ENCODE assay signal across 8 cellular contexts in the genomic region with DNA sequence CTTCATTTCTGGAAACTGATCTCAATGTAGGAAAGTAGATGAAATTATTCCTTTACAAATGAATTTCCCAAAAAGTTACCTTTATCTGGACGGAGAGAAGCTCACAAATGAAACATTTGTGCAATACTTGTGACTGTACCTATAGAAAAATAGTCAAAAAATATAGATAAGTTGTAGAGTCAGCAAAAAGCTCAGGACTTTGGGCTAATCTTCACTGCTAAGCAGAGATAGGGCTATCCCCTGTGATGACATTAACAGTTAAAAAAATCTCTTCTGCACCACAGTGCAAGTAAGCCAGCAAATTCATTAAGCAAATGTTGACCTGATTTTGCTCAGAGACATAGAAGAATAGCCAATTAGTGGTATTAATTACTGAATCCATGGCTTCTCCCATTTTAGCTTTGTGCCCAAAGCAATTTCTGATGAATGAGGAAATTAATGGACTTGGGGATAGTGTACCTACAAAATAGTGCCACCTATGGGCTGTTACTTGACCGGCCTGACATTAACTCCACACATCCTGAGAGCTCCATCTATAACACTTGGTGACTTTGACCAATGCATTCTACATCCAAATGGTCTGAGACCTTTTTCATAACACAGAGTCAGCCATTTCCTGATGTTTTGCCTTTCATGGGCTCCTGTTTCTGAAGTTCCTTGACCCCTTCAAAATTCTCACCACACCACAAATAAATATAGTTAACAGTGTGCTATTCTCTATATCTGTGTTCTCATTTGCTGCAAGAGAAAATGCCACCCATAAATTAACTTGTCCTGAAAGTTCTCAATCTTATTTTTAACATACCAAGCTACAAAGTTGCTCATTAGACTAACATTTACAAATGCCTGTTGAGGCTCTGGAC.
DNase-seq lines count a peak whose midpoint lies in the region; ATAC-seq and TF ChIP-seq lines count a peak whose summit lies in the region.

No MANE protein-coding gene starts in this region.

- H2AFZ ChIP-seq in fibroblast of lung (ENCODE audit: low read length) = no peak overlapping the region

- H4K20me1 ChIP-seq in fibroblast of lung (ENCODE audit: control insufficient read depth, extremely low read depth, insufficient read depth, low read length) = no peaks in the 10 kb centered on the region

- WGBS in psoas muscle, 3 donors = 55 to 69% (median 61%) methylated on average over 2 of the region's 2 CpGs

- intact Hi-C loops in psoas muscle (cut with DNase I) = loop anchor here in 1 of 2 donors (5.0 kb wide), 1 partner anchor 298 kb away; no protein-coding TSS in a partner anchor

- ATAC-seq in HG03442 (IDR thresholded peaks at IDR 0.05; ENCODE audit: unreplicated experiment) (peak; percentile 58), psoas muscle (peak in 1 of 4 donors; percentile 53), omental fat pad (ENCODE audit: low FRiP score) (no peak)

- H3K4me3 ChIP-seq in Peyer's patch = no peak overlapping the region
- no peak overlapping the region for H3K4me3 ChIP-seq in fibroblast of lung (replicated peaks in 1 of 4; ENCODE audit: control extremely low read depth in 1 of 4, insufficient read depth in 1 of 4, low read depth in 3 of 4, low read length in 4 of 4)
- no peak overlapping the region for H3K4me3 ChIP-seq in psoas muscle

- no peak for TF ChIP-seq POLR2A in Peyer's patch (IDR thresholded peaks at IDR 0.05)

- peak; percentile 68 for TF ChIP-seq CTCF in GM13976 (IDR thresholded peaks at IDR 0.05; ENCODE audit: borderline replicate concordance, control extremely low read depth, extremely low read depth, insufficient read depth, missing control alignments)
- TF ChIP-seq CTCF in Peyer's patch (IDR thresholded peaks at IDR 0.05) = peak in 5 of 6 experiments; percentile 13 to 46 (median 34)
- TF ChIP-seq CTCF in fibroblast of lung (conservative IDR thresholded peaks at IDR 0.05 in 1 of 2, IDR thresholded peaks at IDR 0.05 in 1 of 2; ENCODE audit: low read depth in 1 of 2, low read length in 2 of 2) = peak; percentile 65
- TF ChIP-seq CTCF in psoas muscle (IDR thresholded peaks at IDR 0.05) = peak; percentile 53
- TF ChIP-seq CTCF in omental fat pad (IDR thresholded peaks at IDR 0.05) = no peak

- H3K4me2 ChIP-seq in fibroblast of lung (ENCODE audit: extremely low read depth, insufficient read depth, low read length) = no peak overlapping the region

- H3K36me3 ChIP-seq in Peyer's patch (no peaks in the 10 kb centered on the region), fibroblast of lung (ENCODE audit: control insufficient read depth, insufficient read depth, low read length) (no peaks in the 10 kb centered on the region), psoas muscle (ENCODE audit: insufficient read depth in 1 of 2, low read depth in 1 of 2) (no peaks in the 10 kb centered on the region)

- H3K79me2 ChIP-seq in fibroblast of lung (ENCODE audit: control insufficient read depth, insufficient read depth, low read length) = no peaks in the 10 kb centered on the region

- H3K27me3 ChIP-seq in Peyer's patch (no peaks in the 10 kb centered on the region), fibroblast of lung (ENCODE audit: control insufficient read depth, insufficient read depth, low read length) (no peaks in the 10 kb centered on the region), psoas muscle (ENCODE audit: insufficient read depth in 3 of 3, low read length in 2 of 3) (no peaks in the 10 kb centered on the region)

- H3K9ac ChIP-seq in fibroblast of lung (ENCODE audit: insufficient read depth, low read length) = no peak overlapping the region

- no peaks in the 10 kb centered on the region for H3K9me3 ChIP-seq in Peyer's patch
- no peaks in the 10 kb centered on the region for H3K9me3 ChIP-seq in fibroblast of lung (ENCODE audit: control insufficient read depth, insufficient read depth, low read depth, low read length)
- H3K9me3 ChIP-seq in psoas muscle = no peaks in the 10 kb centered on the region

- H3K27ac ChIP-seq in Peyer's patch (no peak overlapping the region), fibroblast of lung (ENCODE audit: insufficient read depth, low read length) (no peak overlapping the region), psoas muscle (no peak overlapping the region)

- in situ Hi-C loops in GM13976 (cut with MboI; ENCODE audit: low sequenced_read_pairs, unreplicated experiment) = no loop called here

- no peaks in the 10 kb centered on the region for H3K4me1 ChIP-seq in Peyer's patch
- no peaks in the 10 kb centered on the region for H3K4me1 ChIP-seq in fibroblast of lung (ENCODE audit: control insufficient read depth, extremely low read depth, insufficient read depth, low read length)
- H3K4me1 ChIP-seq in psoas muscle = no peaks in the 10 kb centered on the region

- DNase-seq in AG08395 (ENCODE audit: low spot score) = peak; percentile 47
- DNase-seq in GM13976 (ENCODE audit: low spot score) = peak; percentile 24
- no peak for DNase-seq in Peyer's patch
- DNase-seq in fibroblast of lung (ENCODE audit: low read depth in 2 of 2) = peak in 1 of 2 donors; percentile 47
- no peak for DNase-seq in psoas muscle
- DNase-seq in omental fat pad (ENCODE audit: low spot score) = no peak
- DNase-seq in activated naive CD4-positive, alpha-beta T cell (lab: John Stamatoyannopoulos, UW) = no peak

Comparison
In these comparisons a context has a peak if more than half of its experiments do, and no peak if none do; other contexts are left out.
1. DNase-seq: peak in AG08395 (single experiment) and GM13976 (single experiment); none in Peyer's patch (0 of 3), psoas muscle (0 of 2), omental fat pad (single experiment) and activated naive CD4-positive, alpha-beta T cell (0 of 4).
2. CTCF ChIP-seq: peak in GM13976 (single experiment), Peyer's patch (5 of 6), fibroblast of lung (2 of 2) and psoas muscle (single experiment); none in omental fat pad (0 of 3).